ENCODE assay signal across 26 cellular contexts in genomic region chr9:35932732-35933131, GRCh38. TPM values are rescaled to one million over a fixed set of nuclear protein-coding genes. Genes with fewer than 3 reads are reported as not detected.
DNase-seq lines count a peak whose midpoint lies in the region; ATAC-seq and TF ChIP-seq lines count a peak whose summit lies in the region.
"Had no signal": no experiment of that assay in that cellular context is flagged by ENCODE, and none has a peak within 500 bp of the region (broad histone marks: within the 10 kb centered on the region; RNA-seq: fewer than 3 reads in every experiment).

No MANE protein-coding gene starts in this region.

- peak overlapping the region; percentile 7 for H3K27ac Mint-ChIP-seq in activated CD4-positive, alpha-beta T cell treated with anti-CD3 and anti-CD28 coated beads, Interleukin-2, amount 10 ng/mL, durations not matched to agents 7 days and 5 days
- H3K27ac Mint-ChIP-seq in memory B cell = no peak overlapping the region

- H2AFZ ChIP-seq in KMS-11 (ENCODE audit: low read depth) (no peak overlapping the region), OCI-LY3 (ENCODE audit: low read depth, low read length) (no peak overlapping the region)

- TF ChIP-seq CTCF in KMS-11 (conservative IDR thresholded peaks at IDR 0.05; ENCODE audit: low read depth, low read length) (no peak), OCI-LY3 (IDR thresholded peaks at IDR 0.05; ENCODE audit: low read depth, low read length) (no peak)

- H3K4me3 ChIP-seq in KMS-11 (IDR thresholded peaks at IDR 0.05; ENCODE audit: insufficient read depth, low read depth, low read length) = no peak overlapping the region
- no peak overlapping the region for H3K4me3 ChIP-seq in OCI-LY3 (ENCODE audit: low read length)
- H3K4me3 ChIP-seq: colonic mucosa, esophagus squamous epithelium, gastroesophageal sphincter, right lobe of liver, upper lobe of left lung had no signal

- H3K4me1 ChIP-seq in KMS-11 (ENCODE audit: low read depth, poor library complexity, severe bottlenecking) (peaks cover 22% of the 10 kb centered on the region), OCI-LY3 (ENCODE audit: low read length) (peaks cover 17% of the 10 kb centered on the region; the same call in 1 of the 2 replicates)
- H3K4me1 ChIP-seq: colonic mucosa, esophagus squamous epithelium had no signal

- no peaks in the 10 kb centered on the region for H4K20me1 ChIP-seq in KMS-11 (ENCODE audit: insufficient read depth)
- H4K20me1 ChIP-seq in OCI-LY3 (ENCODE audit: insufficient read depth, low read length) = no peaks in the 10 kb centered on the region

- H3K27me3 Mint-ChIP-seq in activated CD4-positive, alpha-beta T cell treated with anti-CD3 and anti-CD28 coated beads, Interleukin-2, amount 10 ng/mL, durations not matched to agents 7 days and 5 days = peaks cover 4% of the 10 kb centered on the region
- H3K27me3 Mint-ChIP-seq in memory B cell = peaks cover 9% of the 10 kb centered on the region

- H3K27ac ChIP-seq in KMS-11 (no peak overlapping the region), OCI-LY3 (ENCODE audit: low read length) (no peak overlapping the region)
- H3K27ac ChIP-seq: colonic mucosa, esophagus squamous epithelium, gastroesophageal sphincter, right lobe of liver had no signal

- H3K27me3 ChIP-seq in KMS-11 (ENCODE audit: insufficient read depth, low read depth) = no peaks in the 10 kb centered on the region
- peaks cover 32% of the 10 kb centered on the region for H3K27me3 ChIP-seq in OCI-LY3 (ENCODE audit: low read depth, low read length)
- H3K27me3 ChIP-seq: colonic mucosa, esophagus squamous epithelium, gastroesophageal sphincter, right lobe of liver, upper lobe of left lung had no signal

- no peak overlapping the region for H3K4me3 Mint-ChIP-seq in activated CD4-positive, alpha-beta T cell treated with anti-CD3 and anti-CD28 coated beads, Interleukin-2, amount 10 ng/mL, durations not matched to agents 7 days and 5 days
- H3K4me3 Mint-ChIP-seq in memory B cell = no peak overlapping the region

- CTCF ChIA-PET in activated CD4-positive, alpha-beta T cell treated with anti-CD3 and anti-CD28 coated beads, Interleukin-2, amount 10 ng/mL, durations not matched to agents 7 days and 5 days (lab: Charles Lee) = no interaction called here

- POLR2A ChIA-PET in activated CD4-positive, alpha-beta T cell treated with anti-CD3 and anti-CD28 coated beads, Interleukin-2, amount 10 ng/mL, durations not matched to agents 7 days and 5 days (lab: Charles Lee) = no interaction called here

- peaks cover 18% of the 10 kb centered on the region for H3K4me1 Mint-ChIP-seq in activated CD4-positive, alpha-beta T cell treated with anti-CD3 and anti-CD28 coated beads, Interleukin-2, amount 10 ng/mL, durations not matched to agents 7 days and 5 days
- H3K4me1 Mint-ChIP-seq in memory B cell = peaks cover 8% of the 10 kb centered on the region

- peak; percentile 55 for ATAC-seq in memory B cell (ENCODE audit: low read depth)
- ATAC-seq: gastroesophageal sphincter, left ventricle myocardium superior, right lobe of liver had no signal

- peak; percentile 49 for DNase-seq in activated CD4-positive, alpha-beta T cell treated with anti-CD3 and anti-CD28 coated beads, Interleukin-2, amount 10 ng/mL, durations not matched to agents 7 days and 5 days
- DNase-seq in activated CD4-positive, alpha-beta T cell treated with anti-CD3 and anti-CD28 coated beads, Interleukin-2, amount 50 U/mL, for 48 hours = no peak
- DNase-seq in memory B cell (ENCODE audit: low spot score in 2 of 2) (no peak), NCI-H748 (lab: John Stamatoyannopoulos, UW; ENCODE audit: unreplicated experiment) (no peak), HuH-7.5 (ENCODE audit: low spot score) (no peak), anterior cingulate cortex (lab: John Stamatoyannopoulos, UW) (no peak)
- DNase-seq: activated T-cell treated with anti-CD3 and anti-CD28 coated beads, Interleukin-2, amount 50 U/mL, for 1 hour; colonic mucosa; esophagus squamous epithelium; hypothalamus; KBM-7; left ventricle myocardium superior; NCI-H1092; NCI-H1930; right lobe of liver; stimulated activated CD8-positive, alpha-beta memory T cell treated with anti-CD3 and anti-CD28 coated beads, Interleukin-4, amount 100 ng/mL, for 48 hours; T-helper 9 cell; upper lobe of left lung had no signal

- no peaks in the 10 kb centered on the region; the same call in 1 of the 2 replicates for H3K36me3 ChIP-seq in KMS-11 (ENCODE audit: insufficient read depth)
- no peaks in the 10 kb centered on the region for H3K36me3 ChIP-seq in OCI-LY3 (replicated peaks; ENCODE audit: low read depth, low read length)
- H3K36me3 ChIP-seq: colonic mucosa, esophagus squamous epithelium, gastroesophageal sphincter, right lobe of liver, upper lobe of left lung had no signal

- H3K9ac ChIP-seq in KMS-11 (no peak overlapping the region), OCI-LY3 (ENCODE audit: low read length) (no peak overlapping the region)

- peaks cover 1% of the 10 kb centered on the region for H3K36me3 Mint-ChIP-seq in activated CD4-positive, alpha-beta T cell treated with anti-CD3 and anti-CD28 coated beads, Interleukin-2, amount 10 ng/mL, durations not matched to agents 7 days and 5 days (ENCODE audit: low read depth)
- H3K36me3 Mint-ChIP-seq in memory B cell = no peaks in the 10 kb centered on the region

- peaks cover 8% of the 10 kb centered on the region for H3K9me3 Mint-ChIP-seq in activated CD4-positive, alpha-beta T cell treated with anti-CD3 and anti-CD28 coated beads, Interleukin-2, amount 10 ng/mL, durations not matched to agents 7 days and 5 days
- peaks cover 4% of the 10 kb centered on the region for H3K9me3 Mint-ChIP-seq in memory B cell

- H3K4me2 ChIP-seq in KMS-11 (peak overlapping the region; percentile 73), OCI-LY3 (ENCODE audit: low read length) (peak overlapping the region; percentile 19; the same call in 1 of the 2 replicates)

- H3K9me3 ChIP-seq in OCI-LY3 (ENCODE audit: insufficient read depth, low read length) = no peaks in the 10 kb centered on the region
- H3K9me3 ChIP-seq: colonic mucosa, esophagus squamous epithelium, gastroesophageal sphincter, right lobe of liver, upper lobe of left lung had no signal

- H3K79me2 ChIP-seq in KMS-11 (ENCODE audit: insufficient read depth, low read depth) = no peaks in the 10 kb centered on the region
- H3K79me2 ChIP-seq in OCI-LY3 (ENCODE audit: low read length) = no peaks in the 10 kb centered on the region

RNA-seq across cellular contexts. Expression of gene SPAAR, which starts 23.4 kb away (rescaled TPM):
- total RNA-seq in activated CD4-positive, alpha-beta T cell treated with anti-CD3 and anti-CD28 coated beads, Interleukin-2, amount 10 ng/mL, durations not matched to agents 7 days and 5 days = not detected
- total RNA-seq: bronchial epithelial cell, Daoy, mononuclear cell had no signal

RNA-seq across cellular contexts. Expression of gene OR2S2, which starts 25.2 kb away (rescaled TPM):
- total RNA-seq in activated CD4-positive, alpha-beta T cell treated with anti-CD3 and anti-CD28 coated beads, Interleukin-2, amount 10 ng/mL, durations not matched to agents 7 days and 5 days = not detected
- total RNA-seq: A673, bronchial epithelial cell, colonic mucosa, Daoy, esophagus squamous epithelium, gastroesophageal sphincter, left ventricle myocardium superior, mononuclear cell, right lobe of liver, subcutaneous adipose tissue, upper lobe of left lung had no signal

RNA-seq across cellular contexts. Expression of gene HRCT1, which starts 26.7 kb away (rescaled TPM):
- total RNA-seq in activated CD4-positive, alpha-beta T cell treated with anti-CD3 and anti-CD28 coated beads, Interleukin-2, amount 10 ng/mL, durations not matched to agents 7 days and 5 days = not detected
- total RNA-seq: A673, mononuclear cell had no signal
